ENCODE assay signal across 1 cellular context in the genomic region with DNA sequence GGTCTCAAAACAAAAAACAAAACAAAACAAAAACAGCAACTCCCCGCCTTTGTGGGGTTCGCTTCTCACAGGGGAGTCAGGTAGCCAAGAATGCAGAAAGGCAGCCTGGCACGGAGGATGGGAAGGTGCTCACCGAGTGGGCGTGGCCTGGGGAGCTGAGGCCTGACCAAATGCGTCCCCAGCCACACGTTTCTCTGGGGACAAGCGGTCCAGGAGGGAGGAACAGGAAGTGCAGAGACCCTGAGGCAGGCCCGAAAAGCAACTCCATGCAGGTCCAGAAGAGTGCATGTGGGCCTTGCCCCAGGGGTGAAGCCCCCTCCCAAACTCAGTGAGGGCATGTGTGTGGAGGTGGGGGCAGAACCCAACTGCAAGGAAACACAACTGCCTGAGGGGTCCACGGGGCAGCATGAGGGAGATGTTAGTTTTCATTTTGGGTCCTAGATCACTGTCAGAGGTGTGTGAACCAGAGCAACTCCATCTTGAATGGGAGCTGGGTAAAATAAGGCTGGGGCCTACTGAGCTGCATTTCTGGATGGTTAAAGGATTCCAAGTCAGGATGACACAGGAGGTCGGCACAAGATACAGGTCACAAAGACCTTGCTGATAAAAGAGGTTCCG.
A peak's percentile ranks its signal among the peaks of the same experiment; 100 is the strongest.
TF ChIP-seq lines count a peak whose summit lies in the region.

No MANE protein-coding gene starts in this region.

TF ChIP-seq in K562, 482 proteins besides CTCF, POLR2A, EP300 and RAD21 (continued from another document and continues in another):
- TF ChIP-seq, protein P1, sequence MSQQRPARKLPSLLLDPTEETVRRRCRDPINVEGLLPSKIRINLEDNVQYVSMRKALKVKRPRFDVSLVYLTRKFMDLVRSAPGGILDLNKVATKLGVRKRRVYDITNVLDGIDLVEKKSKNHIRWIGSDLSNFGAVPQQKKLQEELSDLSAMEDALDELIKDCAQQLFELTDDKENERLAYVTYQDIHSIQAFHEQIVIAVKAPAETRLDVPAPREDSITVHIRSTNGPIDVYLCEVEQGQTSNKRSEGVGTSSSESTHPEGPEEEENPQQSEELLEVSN (IDR thresholded peaks at IDR 0.05; ENCODE audit: borderline replicate concordance in 1 of 2, extremely low read depth in 1 of 2, insufficient read depth in 1 of 2, insufficient read length in 1 of 2, low read depth in 1 of 2, low read length in 1 of 2, poor library complexity in 1 of 2, severe bottlenecking in 1 of 2): no peak
- TF ChIP-seq JUND (IDR thresholded peaks at IDR 0.05; ENCODE audit: borderline replicate concordance, low read depth, low read length): no peak
- peak; percentile 80; the same call in 1 of the 3 replicates for TF ChIP-seq JUND (tag; IDR thresholded peaks at IDR 0.05; ENCODE audit: borderline replicate concordance, low read depth, low read length)
- TF ChIP-seq GATAD2A (IDR thresholded peaks at IDR 0.05): peak; percentile 25; the same call in 1 of the 2 replicates
- TF ChIP-seq ZFP30 (CRISPR knock-in tag; IDR thresholded peaks at IDR 0.05; ENCODE audit: borderline replicate concordance): no peak
- TF ChIP-seq TBP (optimal IDR thresholded peaks at IDR 0.05; ENCODE audit: low read depth, low read length): no peak
- no peak for TF ChIP-seq NR2C2 (CRISPR knock-in tag; IDR thresholded peaks at IDR 0.05)
- peak; percentile 84 for TF ChIP-seq NR2C2 (tag; IDR thresholded peaks at IDR 0.05)
- TF ChIP-seq ERF (CRISPR knock-in tag; IDR thresholded peaks at IDR 0.05): peak; percentile 100
- TF ChIP-seq, protein P2, sequence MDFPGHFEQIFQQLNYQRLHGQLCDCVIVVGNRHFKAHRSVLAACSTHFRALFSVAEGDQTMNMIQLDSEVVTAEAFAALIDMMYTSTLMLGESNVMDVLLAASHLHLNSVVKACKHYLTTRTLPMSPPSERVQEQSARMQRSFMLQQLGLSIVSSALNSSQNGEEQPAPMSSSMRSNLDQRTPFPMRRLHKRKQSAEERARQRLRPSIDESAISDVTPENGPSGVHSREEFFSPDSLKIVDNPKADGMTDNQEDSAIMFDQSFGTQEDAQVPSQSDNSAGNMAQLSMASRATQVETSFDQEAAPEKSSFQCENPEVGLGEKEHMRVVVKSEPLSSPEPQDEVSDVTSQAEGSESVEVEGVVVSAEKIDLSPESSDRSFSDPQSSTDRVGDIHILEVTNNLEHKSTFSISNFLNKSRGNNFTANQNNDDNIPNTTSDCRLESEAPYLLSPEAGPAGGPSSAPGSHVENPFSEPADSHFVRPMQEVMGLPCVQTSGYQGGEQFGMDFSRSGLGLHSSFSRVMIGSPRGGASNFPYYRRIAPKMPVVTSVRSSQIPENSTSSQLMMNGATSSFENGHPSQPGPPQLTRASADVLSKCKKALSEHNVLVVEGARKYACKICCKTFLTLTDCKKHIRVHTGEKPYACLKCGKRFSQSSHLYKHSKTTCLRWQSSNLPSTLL (IDR thresholded peaks at IDR 0.05): no peak
- TF ChIP-seq SIX5 (IDR thresholded peaks at IDR 0.05; ENCODE audit: borderline replicate concordance in 1 of 2, insufficient read depth in 1 of 2, low read depth in 1 of 2, low read length in 2 of 2): no peak
- TF ChIP-seq, protein P3, sequence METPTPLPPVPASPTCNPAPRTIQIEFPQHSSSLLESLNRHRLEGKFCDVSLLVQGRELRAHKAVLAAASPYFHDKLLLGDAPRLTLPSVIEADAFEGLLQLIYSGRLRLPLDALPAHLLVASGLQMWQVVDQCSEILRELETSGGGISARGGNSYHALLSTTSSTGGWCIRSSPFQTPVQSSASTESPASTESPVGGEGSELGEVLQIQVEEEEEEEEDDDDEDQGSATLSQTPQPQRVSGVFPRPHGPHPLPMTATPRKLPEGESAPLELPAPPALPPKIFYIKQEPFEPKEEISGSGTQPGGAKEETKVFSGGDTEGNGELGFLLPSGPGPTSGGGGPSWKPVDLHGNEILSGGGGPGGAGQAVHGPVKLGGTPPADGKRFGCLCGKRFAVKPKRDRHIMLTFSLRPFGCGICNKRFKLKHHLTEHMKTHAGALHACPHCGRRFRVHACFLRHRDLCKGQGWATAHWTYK (CRISPR knock-in tag; IDR thresholded peaks at IDR 0.05): peak; percentile 99
- TF ChIP-seq FOXJ3 (CRISPR knock-in tag; IDR thresholded peaks at IDR 0.05): no peak
- TF ChIP-seq FOXA1 (IDR thresholded peaks at IDR 0.05; ENCODE audit: borderline replicate concordance): no peak
- no peak for TF ChIP-seq CEBPG (CRISPR knock-in tag; IDR thresholded peaks at IDR 0.05)
- TF ChIP-seq CEBPG (tag; conservative IDR thresholded peaks at IDR 0.05 in 1 of 2, IDR thresholded peaks at IDR 0.05 in 1 of 2): no peak
- TF ChIP-seq ZBTB17 (CRISPR knock-in tag; IDR thresholded peaks at IDR 0.05): peak; percentile 98
- TF ChIP-seq FOXM1 (IDR thresholded peaks at IDR 0.05; ENCODE audit: low read depth): no peak
- TF ChIP-seq FOXM1 (CRISPR knock-in tag; IDR thresholded peaks at IDR 0.05; ENCODE audit: low read depth): no peak
- no peak for TF ChIP-seq SNRNP70 (optimal IDR thresholded peaks at IDR 0.05; ENCODE audit: low read depth, low read length)
- no peak for TF ChIP-seq TEAD4 (IDR thresholded peaks at IDR 0.05; ENCODE audit: low read length)
- no peak for TF ChIP-seq TEAD4 (CRISPR knock-in tag; IDR thresholded peaks at IDR 0.05; ENCODE audit: borderline replicate concordance)
- TF ChIP-seq ZNF263 (CRISPR knock-in tag; IDR thresholded peaks at IDR 0.05; ENCODE audit: borderline replicate concordance): no peak
- TF ChIP-seq, protein P4, sequence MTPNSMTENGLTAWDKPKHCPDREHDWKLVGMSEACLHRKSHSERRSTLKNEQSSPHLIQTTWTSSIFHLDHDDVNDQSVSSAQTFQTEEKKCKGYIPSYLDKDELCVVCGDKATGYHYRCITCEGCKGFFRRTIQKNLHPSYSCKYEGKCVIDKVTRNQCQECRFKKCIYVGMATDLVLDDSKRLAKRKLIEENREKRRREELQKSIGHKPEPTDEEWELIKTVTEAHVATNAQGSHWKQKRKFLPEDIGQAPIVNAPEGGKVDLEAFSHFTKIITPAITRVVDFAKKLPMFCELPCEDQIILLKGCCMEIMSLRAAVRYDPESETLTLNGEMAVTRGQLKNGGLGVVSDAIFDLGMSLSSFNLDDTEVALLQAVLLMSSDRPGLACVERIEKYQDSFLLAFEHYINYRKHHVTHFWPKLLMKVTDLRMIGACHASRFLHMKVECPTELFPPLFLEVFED (CRISPR knock-in tag; conservative IDR thresholded peaks at IDR 0.05): peak; percentile 99
- TF ChIP-seq ZBED1 (IDR thresholded peaks at IDR 0.05): no peak
- TF ChIP-seq NFIC (IDR thresholded peaks at IDR 0.05): no peak
- no peak for TF ChIP-seq TCF7L2 (IDR thresholded peaks at IDR 0.05; ENCODE audit: low read depth, low read length)
- TF ChIP-seq NCOA1 (IDR thresholded peaks at IDR 0.05; ENCODE audit: low read depth): no peak
- TF ChIP-seq, protein P5, sequence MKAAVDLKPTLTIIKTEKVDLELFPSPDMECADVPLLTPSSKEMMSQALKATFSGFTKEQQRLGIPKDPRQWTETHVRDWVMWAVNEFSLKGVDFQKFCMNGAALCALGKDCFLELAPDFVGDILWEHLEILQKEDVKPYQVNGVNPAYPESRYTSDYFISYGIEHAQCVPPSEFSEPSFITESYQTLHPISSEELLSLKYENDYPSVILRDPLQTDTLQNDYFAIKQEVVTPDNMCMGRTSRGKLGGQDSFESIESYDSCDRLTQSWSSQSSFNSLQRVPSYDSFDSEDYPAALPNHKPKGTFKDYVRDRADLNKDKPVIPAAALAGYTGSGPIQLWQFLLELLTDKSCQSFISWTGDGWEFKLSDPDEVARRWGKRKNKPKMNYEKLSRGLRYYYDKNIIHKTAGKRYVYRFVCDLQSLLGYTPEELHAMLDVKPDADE (conservative IDR thresholded peaks at IDR 0.05; ENCODE audit: control insufficient read depth, low read depth, low read length): no peak
- TF ChIP-seq, protein P6, sequence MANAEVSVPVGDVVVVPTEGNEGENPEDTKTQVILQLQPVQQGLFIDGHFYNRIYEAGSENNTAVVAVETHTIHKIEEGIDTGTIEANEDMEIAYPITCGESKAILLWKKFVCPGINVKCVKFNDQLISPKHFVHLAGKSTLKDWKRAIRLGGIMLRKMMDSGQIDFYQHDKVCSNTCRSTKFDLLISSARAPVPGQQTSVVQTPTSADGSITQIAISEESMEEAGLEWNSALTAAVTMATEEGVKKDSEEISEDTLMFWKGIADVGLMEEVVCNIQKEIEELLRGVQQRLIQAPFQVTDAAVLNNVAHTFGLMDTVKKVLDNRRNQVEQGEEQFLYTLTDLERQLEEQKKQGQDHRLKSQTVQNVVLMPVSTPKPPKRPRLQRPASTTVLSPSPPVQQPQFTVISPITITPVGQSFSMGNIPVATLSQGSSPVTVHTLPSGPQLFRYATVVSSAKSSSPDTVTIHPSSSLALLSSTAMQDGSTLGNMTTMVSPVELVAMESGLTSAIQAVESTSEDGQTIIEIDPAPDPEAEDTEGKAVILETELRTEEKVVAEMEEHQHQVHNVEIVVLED (CRISPR knock-in tag; IDR thresholded peaks at IDR 0.05): peak; percentile 88
- TF ChIP-seq CBFA2T3 (IDR thresholded peaks at IDR 0.05): no peak
- TF ChIP-seq, protein P7, sequence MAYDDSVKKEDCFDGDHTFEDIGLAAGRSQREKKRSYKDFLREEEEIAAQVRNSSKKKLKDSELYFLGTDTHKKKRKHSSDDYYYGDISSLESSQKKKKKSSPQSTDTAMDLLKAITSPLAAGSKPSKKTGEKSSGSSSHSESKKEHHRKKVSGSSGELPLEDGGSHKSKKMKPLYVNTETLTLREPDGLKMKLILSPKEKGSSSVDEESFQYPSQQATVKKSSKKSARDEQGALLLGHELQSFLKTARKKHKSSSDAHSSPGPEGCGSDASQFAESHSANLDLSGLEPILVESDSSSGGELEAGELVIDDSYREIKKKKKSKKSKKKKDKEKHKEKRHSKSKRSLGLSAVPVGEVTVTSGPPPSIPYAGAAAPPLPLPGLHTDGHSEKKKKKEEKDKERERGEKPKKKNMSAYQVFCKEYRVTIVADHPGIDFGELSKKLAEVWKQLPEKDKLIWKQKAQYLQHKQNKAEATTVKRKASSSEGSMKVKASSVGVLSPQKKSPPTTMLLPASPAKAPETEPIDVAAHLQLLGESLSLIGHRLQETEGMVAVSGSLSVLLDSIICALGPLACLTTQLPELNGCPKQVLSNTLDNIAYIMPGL (CRISPR knock-in tag; IDR thresholded peaks at IDR 0.05): no peak
- TF ChIP-seq CBFA2T2 (conservative IDR thresholded peaks at IDR 0.05): no peak
- TF ChIP-seq, protein P8, sequence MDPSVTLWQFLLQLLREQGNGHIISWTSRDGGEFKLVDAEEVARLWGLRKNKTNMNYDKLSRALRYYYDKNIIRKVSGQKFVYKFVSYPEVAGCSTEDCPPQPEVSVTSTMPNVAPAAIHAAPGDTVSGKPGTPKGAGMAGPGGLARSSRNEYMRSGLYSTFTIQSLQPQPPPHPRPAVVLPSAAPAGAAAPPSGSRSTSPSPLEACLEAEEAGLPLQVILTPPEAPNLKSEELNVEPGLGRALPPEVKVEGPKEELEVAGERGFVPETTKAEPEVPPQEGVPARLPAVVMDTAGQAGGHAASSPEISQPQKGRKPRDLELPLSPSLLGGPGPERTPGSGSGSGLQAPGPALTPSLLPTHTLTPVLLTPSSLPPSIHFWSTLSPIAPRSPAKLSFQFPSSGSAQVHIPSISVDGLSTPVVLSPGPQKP (CRISPR knock-in tag; IDR thresholded peaks at IDR 0.05): no peak
- no peak for TF ChIP-seq CREB1 (IDR thresholded peaks at IDR 0.05)
- TF ChIP-seq CREB1 (CRISPR knock-in tag; IDR thresholded peaks at IDR 0.05): peak; percentile 31; the same call in 1 of the 2 replicates
- TF ChIP-seq HMGN3 (IDR thresholded peaks at IDR 0.05; ENCODE audit: borderline replicate concordance, extremely low read depth, insufficient read length, low read depth, low read length): no peak
- TF ChIP-seq, protein P9, sequence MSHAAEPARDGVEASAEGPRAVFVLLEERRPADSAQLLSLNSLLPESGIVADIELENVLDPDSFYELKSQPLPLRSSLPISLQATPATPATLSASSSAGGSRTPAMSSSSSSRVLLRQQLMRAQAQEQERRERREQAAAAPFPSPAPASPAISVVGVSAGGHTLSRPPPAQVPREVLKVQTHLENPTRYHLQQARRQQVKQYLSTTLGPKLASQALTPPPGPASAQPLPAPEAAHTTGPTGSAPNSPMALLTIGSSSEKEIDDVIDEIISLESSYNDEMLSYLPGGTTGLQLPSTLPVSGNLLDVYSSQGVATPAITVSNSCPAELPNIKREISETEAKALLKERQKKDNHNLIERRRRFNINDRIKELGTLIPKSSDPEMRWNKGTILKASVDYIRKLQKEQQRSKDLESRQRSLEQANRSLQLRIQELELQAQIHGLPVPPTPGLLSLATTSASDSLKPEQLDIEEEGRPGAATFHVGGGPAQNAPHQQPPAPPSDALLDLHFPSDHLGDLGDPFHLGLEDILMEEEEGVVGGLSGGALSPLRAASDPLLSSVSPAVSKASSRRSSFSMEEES (CRISPR knock-in tag; IDR thresholded peaks at IDR 0.05): peak; percentile 81
- no peak for TF ChIP-seq MYNN (IDR thresholded peaks at IDR 0.05)
- no peak for TF ChIP-seq MYNN (CRISPR knock-in tag; IDR thresholded peaks at IDR 0.05)
- TF ChIP-seq, protein P10, sequence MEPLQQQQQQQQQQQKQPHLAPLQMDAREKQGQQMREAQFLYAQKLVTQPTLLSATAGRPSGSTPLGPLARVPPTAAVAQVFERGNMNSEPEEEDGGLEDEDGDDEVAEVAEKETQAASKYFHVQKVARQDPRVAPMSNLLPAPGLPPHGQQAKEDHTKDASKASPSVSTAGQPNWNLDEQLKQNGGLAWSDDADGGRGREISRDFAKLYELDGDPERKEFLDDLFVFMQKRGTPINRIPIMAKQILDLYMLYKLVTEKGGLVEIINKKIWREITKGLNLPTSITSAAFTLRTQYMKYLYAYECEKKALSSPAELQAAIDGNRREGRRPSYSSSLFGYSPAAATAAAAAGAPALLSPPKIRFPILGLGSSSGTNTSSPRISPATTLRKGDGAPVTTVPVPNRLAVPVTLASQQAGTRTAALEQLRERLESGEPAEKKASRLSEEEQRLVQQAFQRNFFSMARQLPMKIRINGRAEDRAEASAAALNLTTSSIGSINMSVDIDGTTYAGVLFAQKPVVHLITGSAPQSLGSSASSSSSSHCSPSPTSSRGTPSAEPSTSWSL (CRISPR knock-in tag; IDR thresholded peaks at IDR 0.05; ENCODE audit: borderline replicate concordance): peak; percentile 98
- TF ChIP-seq ZNF3 (CRISPR knock-in tag; IDR thresholded peaks at IDR 0.05): peak; percentile 57; the same call in 1 of the 2 replicates
- peak; percentile 94 for TF ChIP-seq ZNF324 (CRISPR knock-in tag; IDR thresholded peaks at IDR 0.05)
- no peak for TF ChIP-seq NBN (IDR thresholded peaks at IDR 0.05; ENCODE audit: low read depth)
- peak; percentile 96 for TF ChIP-seq RFX7 (CRISPR knock-in tag; IDR thresholded peaks at IDR 0.05)
- TF ChIP-seq ZNF644 (tag; IDR thresholded peaks at IDR 0.05; ENCODE audit: low read depth): peak; percentile 100
- TF ChIP-seq, protein P11, sequence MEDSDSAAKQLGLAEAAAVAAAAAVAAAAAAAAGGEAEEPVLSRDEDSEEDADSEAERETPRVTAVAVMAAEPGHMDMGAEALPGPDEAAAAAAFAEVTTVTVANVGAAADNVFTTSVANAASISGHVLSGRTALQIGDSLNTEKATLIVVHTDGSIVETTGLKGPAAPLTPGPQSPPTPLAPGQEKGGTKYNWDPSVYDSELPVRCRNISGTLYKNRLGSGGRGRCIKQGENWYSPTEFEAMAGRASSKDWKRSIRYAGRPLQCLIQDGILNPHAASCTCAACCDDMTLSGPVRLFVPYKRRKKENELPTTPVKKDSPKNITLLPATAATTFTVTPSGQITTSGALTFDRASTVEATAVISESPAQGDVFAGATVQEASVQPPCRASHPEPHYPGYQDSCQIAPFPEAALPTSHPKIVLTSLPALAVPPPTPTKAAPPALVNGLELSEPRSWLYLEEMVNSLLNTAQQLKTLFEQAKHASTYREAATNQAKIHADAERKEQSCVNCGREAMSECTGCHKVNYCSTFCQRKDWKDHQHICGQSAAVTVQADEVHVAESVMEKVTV (CRISPR knock-in tag; IDR thresholded peaks at IDR 0.05): peak; percentile 91
- peak; percentile 89; the same call in 1 of the 2 replicates for TF ChIP-seq SLC30A9 (CRISPR knock-in tag; IDR thresholded peaks at IDR 0.05)
- peak; percentile 99 for TF ChIP-seq ZNF197 (CRISPR knock-in tag; IDR thresholded peaks at IDR 0.05; ENCODE audit: low read depth)
- no peak for TF ChIP-seq ZNF146 (CRISPR knock-in tag; IDR thresholded peaks at IDR 0.05; ENCODE audit: unreplicated experiment)
